18 cellular contexts compared by ENCODE assay signal in the genomic region with DNA sequence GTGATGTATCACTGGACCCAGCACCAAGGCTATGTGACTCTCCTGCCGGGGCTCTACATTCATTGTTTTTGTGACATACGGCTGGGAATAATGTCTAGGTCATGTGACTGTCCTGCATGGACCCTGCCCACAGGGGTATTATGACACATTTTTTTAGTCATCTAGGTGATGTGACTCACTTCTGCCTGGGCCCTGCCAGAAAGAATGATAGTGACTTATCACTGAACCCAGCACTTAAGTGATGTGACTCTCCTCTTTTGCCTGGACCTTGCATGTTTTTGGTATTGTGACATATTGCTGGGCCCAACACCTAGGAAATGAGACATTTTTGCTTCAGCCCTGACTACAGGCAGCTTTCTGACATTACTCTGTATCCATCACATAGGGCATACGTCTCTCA. TPM values are rescaled to one million over a fixed set of nuclear protein-coding genes. Genes with fewer than 3 reads are reported as not detected.
DNase-seq lines count a peak whose midpoint lies in the region; ATAC-seq and TF ChIP-seq lines count a peak whose summit lies in the region.
"Had no signal": no experiment of that assay in that cellular context is flagged by ENCODE, and none has a peak within 500 bp of the region (broad histone marks: within the 10 kb centered on the region; RNA-seq: fewer than 3 reads in every experiment).

No MANE protein-coding gene starts in this region.

- TF ChIP-seq CTCF in RWPE2 (IDR thresholded peaks at IDR 0.05; ENCODE audit: poor library complexity, severe bottlenecking), result no peak

- no peaks in the 10 kb centered on the region for H3K4me1 ChIP-seq in RWPE2 (ENCODE audit: insufficient read depth, poor library complexity, severe bottlenecking)
- H3K4me1 ChIP-seq: BE2C, HAP-1 had no signal

- H3K27ac ChIP-seq in RWPE2 (ENCODE audit: poor library complexity, severe bottlenecking), result no peak overlapping the region
- H3K27ac ChIP-seq: GM23248 had no signal

- no peak overlapping the region for H3K4me3 ChIP-seq in RWPE2 (ENCODE audit: severe bottlenecking)
- H3K4me3 ChIP-seq: GM23248, HAP-1 had no signal

- DNase-seq in Daoy (ENCODE audit: low read depth) (peak; percentile 19), OCI-M1 (lab: John Stamatoyannopoulos, UW) (peak; percentile 47), RWPE2 (ENCODE audit: low spot score) (no peak), kidney tubule cell (ENCODE audit: low spot score) (peak; percentile 63), germinal center (ENCODE audit: low spot score) (no peak), dermis blood vessel endothelial cell (no peak)
- DNase-seq: ACHN; BE2C; C1 segment of cervical spinal cord; CD4-positive, CD25-positive, alpha-beta regulatory T cell; CD8-positive, alpha-beta memory T cell; COR-L47; DMS 273 treated with DMSO at 0.1 percent for 48 hours; DMS53; DND-41; GM23248 had no signal

- ATAC-seq in RWPE2 (ENCODE audit: low read depth), result 0 out of 3 replicates have a peak, but pooled peaks have one; percentile 21
- no peak for ATAC-seq in GM18861 (IDR thresholded peaks at IDR 0.05; ENCODE audit: unreplicated experiment)

- peaks cover 4% of the 10 kb centered on the region for H3K9me3 ChIP-seq in RWPE2 (ENCODE audit: severe bottlenecking)
- H3K9me3 ChIP-seq: HAP-1 had no signal

- no peaks in the 10 kb centered on the region for H3K36me3 ChIP-seq in RWPE2 (ENCODE audit: low read depth)
- H3K36me3 ChIP-seq: BE2C, HAP-1 had no signal

- H3K27me3 ChIP-seq in RWPE2 (ENCODE audit: insufficient read depth, poor library complexity, severe bottlenecking), result no peaks in the 10 kb centered on the region
- H3K27me3 ChIP-seq: BE2C had no signal

RNA-seq across cellular contexts. Expression of a gene that starts 51.1 kb away (rescaled TPM):
- 6.4 and 9.6 TPM in 2 replicates for total RNA-seq in Daoy (2014; rRNA removed; shearing (Covaris generic))
- 4.0 and 4.6 TPM in 2 replicates for total RNA-seq in dermis blood vessel endothelial cell

RNA-seq across cellular contexts. Expression of a gene that starts 51.9 kb away (rescaled TPM):
- total RNA-seq in Daoy (2014; rRNA removed; shearing (Covaris generic)), result 21.9 and 23.0 TPM in 2 replicates
- total RNA-seq in dermis blood vessel endothelial cell, result 12.6 and 19.2 TPM in 2 replicates

Comparison
In these comparisons a context has a peak if more than half of its experiments do, and no peak if none do; other contexts are left out.
1. DNase-seq: peak in Daoy (single experiment), OCI-M1 (single experiment) and kidney tubule cell (single experiment); none in RWPE2 (single experiment), germinal center (single experiment) and dermis blood vessel endothelial cell (single experiment).